ENCODE assay signal across 21 cellular contexts in the genomic region with DNA sequence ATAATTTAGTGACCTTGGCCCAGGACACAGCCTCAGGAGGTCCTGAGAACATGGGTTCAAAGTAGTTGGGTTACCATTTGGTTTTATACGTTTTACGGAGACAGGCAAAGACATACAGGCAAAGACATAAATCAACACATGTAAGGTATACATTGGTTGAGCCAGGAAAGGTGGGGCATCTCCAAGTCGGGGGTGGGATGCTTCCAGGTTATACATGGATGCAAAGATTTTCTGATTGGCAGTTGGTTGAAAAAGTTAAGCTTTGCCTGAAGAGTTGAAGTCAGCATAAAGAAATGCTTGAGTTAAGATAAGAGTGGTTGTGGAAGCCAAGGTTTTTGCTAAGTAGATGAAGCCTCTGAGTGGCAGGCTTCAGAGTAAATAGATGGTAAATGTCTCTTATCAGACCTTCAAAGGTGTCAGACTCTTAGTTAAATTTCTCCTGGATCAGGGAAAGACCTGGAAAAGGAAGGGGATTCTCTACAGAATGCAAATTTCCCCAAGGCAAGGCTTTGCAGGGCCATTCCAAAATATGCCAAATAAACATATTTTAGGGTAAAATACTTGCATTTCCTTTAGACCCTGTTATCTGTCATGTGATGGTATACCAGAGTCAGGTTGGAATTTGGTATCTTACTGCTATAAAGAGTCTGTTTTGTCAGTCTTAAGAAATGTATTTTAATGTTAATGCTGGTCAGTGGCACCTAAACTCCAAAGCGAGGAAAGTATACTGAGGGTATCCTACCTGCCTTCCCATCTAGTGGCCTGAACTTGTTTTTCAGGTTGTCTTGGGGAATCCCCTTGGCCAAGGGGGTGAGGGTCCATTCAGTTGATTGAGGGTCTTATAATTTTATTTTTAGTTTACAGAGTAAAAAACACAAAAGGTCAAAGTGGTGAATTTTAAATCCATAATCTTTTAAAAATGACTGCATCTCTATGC.
"Had no signal": no experiment of that assay in that cellular context is flagged by ENCODE, and none has a peak within 500 bp of the region (broad histone marks: within the 10 kb centered on the region; RNA-seq: fewer than 3 reads in every experiment).

No MANE protein-coding gene starts in this region.

- H3K27me3 Mint-ChIP-seq: memory B cell had no signal

- H3K79me2 ChIP-seq: parathyroid adenoma had no signal

- H3K9me3 ChIP-seq: colonic mucosa, heart right ventricle, left ventricle myocardium inferior, lower lobe of right lung, stomach, thoracic aorta, transverse colon had no signal

- H3K4me3 Mint-ChIP-seq: memory B cell, nephron had no signal

- H3K27me3 ChIP-seq: colonic mucosa, heart right ventricle, stomach, transverse colon had no signal

- FAIRE-seq: frontal cortex, kidney had no signal

- H3K27ac ChIP-seq: colonic mucosa, heart right ventricle, left ventricle myocardium inferior, lower lobe of right lung, parathyroid adenoma, stomach, thoracic aorta, transverse colon had no signal

- DNase-seq: colonic mucosa; effector CD4-positive, alpha-beta T cell; heart right ventricle; kidney; left cardiac atrium; left ventricle myocardium inferior; lower lobe of right lung; midbrain; occipital lobe; stimulated activated CD4-positive, alpha-beta T cell treated with anti-CD3 and anti-CD28 coated beads, Interleukin-2, amount 100 ng/mL, for 24 hours; stimulated activated CD4-positive, alpha-beta T cell treated with anti-CD3 and anti-CD28 coated beads, Interleukin-4, amount 100 ng/mL, for 4 hours; stimulated activated naive CD4-positive, alpha-beta T cell; stomach; substantia nigra; transverse colon had no signal

- H3K4me3 ChIP-seq: colonic mucosa, heart right ventricle, left ventricle myocardium inferior, lower lobe of right lung, stomach, thoracic aorta, transverse colon had no signal

- H3K9ac ChIP-seq: parathyroid adenoma had no signal

- H3K9me3 Mint-ChIP-seq: memory B cell, nephron had no signal

- H2AFZ ChIP-seq: parathyroid adenoma had no signal

- H3K36me3 Mint-ChIP-seq: memory B cell had no signal

- H3K4me1 Mint-ChIP-seq: memory B cell had no signal

- H3K4me1 ChIP-seq: colonic mucosa, heart right ventricle, left ventricle myocardium inferior, lower lobe of right lung, parathyroid adenoma, stomach, transverse colon had no signal

- H3K36me3 ChIP-seq: colonic mucosa, heart right ventricle, left ventricle myocardium inferior, lower lobe of right lung, stomach, thoracic aorta, transverse colon had no signal

- H3K27ac Mint-ChIP-seq: memory B cell, nephron had no signal

- ATAC-seq: heart right ventricle, left cardiac atrium, lower lobe of right lung, sciatic nerve had no signal
